ENCODE assay signal across 21 cellular contexts in the genomic region with DNA sequence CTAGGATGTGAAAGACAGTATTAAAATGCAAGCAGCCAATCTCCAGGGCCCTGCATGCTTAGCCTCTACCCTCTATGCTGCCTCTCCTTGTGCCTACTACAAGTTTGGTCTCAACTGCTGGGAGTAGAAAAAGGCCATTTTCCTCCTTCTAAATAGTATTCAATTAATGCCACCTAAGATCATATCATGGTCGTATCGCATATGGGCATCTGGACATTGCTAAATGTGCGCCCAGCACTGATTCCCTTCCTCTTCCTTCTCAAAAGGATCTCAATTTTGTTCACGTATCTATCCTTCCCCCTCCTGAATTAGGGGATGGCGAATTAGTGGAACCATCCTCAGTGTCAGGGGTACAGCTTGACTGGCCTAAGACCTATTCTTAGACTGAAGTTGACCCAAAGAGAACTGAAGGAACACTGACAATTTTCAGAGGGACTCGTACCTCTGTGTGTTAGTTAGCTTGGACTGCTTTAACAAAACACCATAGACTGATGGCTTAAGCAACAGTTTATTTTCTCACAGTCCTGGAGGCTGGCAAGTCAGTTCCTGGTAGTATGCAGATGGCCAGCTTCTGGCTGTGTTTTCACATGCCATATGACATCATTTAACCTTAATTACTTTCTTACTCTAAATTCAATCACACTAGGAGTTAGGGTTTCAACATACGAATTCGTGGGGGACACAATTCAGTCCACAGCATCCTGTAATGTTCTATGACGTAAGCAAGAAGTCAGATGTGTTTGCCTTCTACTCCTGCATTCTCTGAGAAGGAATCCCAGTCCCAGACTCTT. TPM values are rescaled to one million over a fixed set of nuclear protein-coding genes. Genes with fewer than 3 reads are reported as not detected.
A peak's percentile ranks its signal among the peaks of the same experiment; 100 is the strongest.
DNase-seq lines count a peak whose midpoint lies in the region; ATAC-seq, FAIRE-seq and TF ChIP-seq lines count a peak whose summit lies in the region.
"Had no signal": no experiment of that assay in that cellular context is flagged by ENCODE, and none has a peak within 500 bp of the region (broad histone marks: within the 10 kb centered on the region; RNA-seq: fewer than 3 reads in every experiment).

No MANE protein-coding gene starts in this region.

- no peak for TF ChIP-seq CTCF in A549 (IDR thresholded peaks at IDR 0.05)
- no peak for TF ChIP-seq CTCF in PC-3 (conservative IDR thresholded peaks at IDR 0.05; ENCODE audit: low read depth, low read length)
- no peak for TF ChIP-seq CTCF in fibroblast of mammary gland (conservative IDR thresholded peaks at IDR 0.05; ENCODE audit: control insufficient read depth, insufficient read depth, low read depth, low read length)
- TF ChIP-seq CTCF in brain microvascular endothelial cell (IDR thresholded peaks at IDR 0.05; ENCODE audit: low read depth, low read length, missing control alignments) = no peak

- H3K36me3 ChIP-seq in PC-3 (ENCODE audit: low read depth, low read length) = peaks cover 7% of the 10 kb centered on the region
- H3K36me3 ChIP-seq in brain microvascular endothelial cell (replicated peaks) = peaks cover 3% of the 10 kb centered on the region
- H3K36me3 ChIP-seq: colonic mucosa, upper lobe of right lung had no signal

- H3F3A ChIP-seq in PC-3 (ENCODE audit: low read length, unreplicated experiment) = no peaks in the 10 kb centered on the region

- TF ChIP-seq RAD21 in A549 (conservative IDR thresholded peaks at IDR 0.05 in 1 of 2, IDR thresholded peaks at IDR 0.05 in 1 of 2) = no peak

- FAIRE-seq in A549 (lab: Jason Lieb, UNC) = no peak
- FAIRE-seq: G401.6 had no signal

- TF ChIP-seq EP300 in A549 (IDR thresholded peaks at IDR 0.05) = no peak

- H3K4me2 ChIP-seq in A549 (peak overlapping the region; percentile 31; the same call in 1 of the 3 replicates), PC-3 (ENCODE audit: low read length) (no peak overlapping the region)

- DNase-seq in A549 (ENCODE audit: low read depth in 1 of 2, low spot score in 1 of 2) (no peak), DMS 273 (lab: John Stamatoyannopoulos, UW; ENCODE audit: unreplicated experiment) (peak; percentile 48), PC-3 (no peak), fibroblast of mammary gland (ENCODE audit: low read depth) (peak; percentile 76), DMS53 treated with DMSO at 0.1 percent for 48 hours (lab: John Stamatoyannopoulos, UW; ENCODE audit: unreplicated experiment) (no peak), brain microvascular endothelial cell (no peak), NCI-H748 (lab: John Stamatoyannopoulos, UW; ENCODE audit: unreplicated experiment) (no peak)
- DNase-seq in stimulated activated naive CD4-positive, alpha-beta T cell (lab: John Stamatoyannopoulos, UW) = no peak
- DNase-seq: activated CD4-positive, alpha-beta memory T cell treated with anti-CD3 and anti-CD28 coated beads for 36 hours; activated naive CD4-positive, alpha-beta T cell treated with anti-CD3 and anti-CD28 coated beads, Interleukin-2, amount 50 U/mL, for 16 hours; activated T-cell treated with anti-CD3 and anti-CD28 coated beads, Interleukin-2, amount 50 U/mL, for 4 hours; colonic mucosa; left ventricle myocardium inferior; NCI-H187 treated with DMSO at 0.1 percent for 48 hours; occipital lobe; right lobe of liver; stimulated activated CD4-positive, alpha-beta T cell treated with anti-CD3 and anti-CD28 coated beads, Interleukin-2, amount 100 ng/mL, for 24 hours; T-cell; upper lobe of right lung had no signal

- POLR2A ChIA-PET in A549 (lab: Yijun Ruan, JAX) = no interaction called here
- POLR2A ChIA-PET in PC-3 (lab: Charles Lee; ENCODE audit: unreplicated experiment) = no interaction called here

- ATAC-seq in A549 (no peak), PC-3 (peak; percentile 42; the same call in 1 of the 2 replicates)
- ATAC-seq: activated T-cell treated with anti-CD3 and anti-CD28 coated beads, Interleukin-2, amount 50 U/mL, for 4 hours; T-cell; upper lobe of right lung had no signal

- in situ Hi-C loops in brain microvascular endothelial cell (cut with HindIII; ENCODE audit: low pct_ligation_motif_present, low sequenced_read_pairs) = no loop called here

- no peak overlapping the region for H3K4me3 ChIP-seq in A549
- H3K4me3 ChIP-seq in PC-3 (ENCODE audit: low read length) = no peak overlapping the region
- no peak overlapping the region for H3K4me3 ChIP-seq in fibroblast of mammary gland (ENCODE audit: control insufficient read depth, low read depth, low read length)
- no peak overlapping the region for H3K4me3 ChIP-seq in brain microvascular endothelial cell (ENCODE audit: low read depth, low read length)
- H3K4me3 ChIP-seq: colonic mucosa, left ventricle myocardium inferior, right lobe of liver, upper lobe of right lung had no signal

- H3K27ac ChIP-seq in A549 = no peak overlapping the region
- no peak overlapping the region for H3K27ac ChIP-seq in PC-3 (ENCODE audit: low read length)
- no peak overlapping the region for H3K27ac ChIP-seq in brain microvascular endothelial cell
- H3K27ac ChIP-seq: colonic mucosa, left ventricle myocardium inferior, right lobe of liver, upper lobe of right lung, VCaP had no signal

- no peaks in the 10 kb centered on the region for H3K9me2 ChIP-seq in PC-3 (replicated peaks; ENCODE audit: low read length)

- BruUV-seq in PC-3 (replicated peaks; lab: Mats Ljungman, UMichigan) = no TSS peak

- intact Hi-C loops in PC-3 (cut with micrococcal nuclease) = no loop called here

- H3K9me3 ChIP-seq in A549 (no peaks in the 10 kb centered on the region), PC-3 (ENCODE audit: low read length) (no peaks in the 10 kb centered on the region)
- H3K9me3 ChIP-seq: colonic mucosa, left ventricle myocardium inferior, right lobe of liver, upper lobe of right lung had no signal

- peaks cover 35% of the 10 kb centered on the region for H3K4me1 ChIP-seq in A549
- H3K4me1 ChIP-seq in PC-3 (ENCODE audit: insufficient read depth, low read length) = peaks cover 23% of the 10 kb centered on the region

- H3K79me2 ChIP-seq in PC-3 (ENCODE audit: low read length) = peaks cover 49% of the 10 kb centered on the region

- TF ChIP-seq POLR2A in A549 (IDR thresholded peaks at IDR 0.05; ENCODE audit: low read length) = no peak

- no peaks in the 10 kb centered on the region for H4K20me1 ChIP-seq in PC-3 (ENCODE audit: low read length)

- no peak overlapping the region for H3K9ac ChIP-seq in PC-3 (ENCODE audit: low read length)

- H3K27me3 ChIP-seq in PC-3 (ENCODE audit: low read length) (no peaks in the 10 kb centered on the region), brain microvascular endothelial cell (replicated peaks) (no peaks in the 10 kb centered on the region)
- H3K27me3 ChIP-seq: colonic mucosa, right lobe of liver, upper lobe of right lung had no signal

- WGBS in A549 (ENCODE audit: missing lambda C conversion rate) = 76% methylated on average over 9 of the region's 9 CpGs

- H2AFZ ChIP-seq in PC-3 (ENCODE audit: low read length) = no peak overlapping the region

- CTCF ChIA-PET in A549 (lab: Yijun Ruan, JAX) = no interaction called here
- CTCF ChIA-PET in PC-3 (lab: Charles Lee) = no interaction called here

TF ChIP-seq in A549, 52 proteins besides CTCF, POLR2A, EP300 and RAD21 (continues in another document):
- TF ChIP-seq TP53 (CRISPR knock-in tag; IDR thresholded peaks at IDR 0.05) = no peak
- no peak for TF ChIP-seq ZFP36 (IDR thresholded peaks at IDR 0.05; ENCODE audit: borderline replicate concordance, partially characterized antibody)
- TF ChIP-seq ZNF302 (CRISPR knock-in tag; IDR thresholded peaks at IDR 0.05) = no peak
- TF ChIP-seq, protein P1, sequence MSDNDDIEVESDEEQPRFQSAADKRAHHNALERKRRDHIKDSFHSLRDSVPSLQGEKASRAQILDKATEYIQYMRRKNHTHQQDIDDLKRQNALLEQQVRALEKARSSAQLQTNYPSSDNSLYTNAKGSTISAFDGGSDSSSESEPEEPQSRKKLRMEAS (IDR thresholded peaks at IDR 0.05) = no peak
- no peak for TF ChIP-seq KDM5A (IDR thresholded peaks at IDR 0.05)
- no peak for TF ChIP-seq NPAS2 (CRISPR knock-in tag; IDR thresholded peaks at IDR 0.05; ENCODE audit: borderline replicate concordance)
- TF ChIP-seq BHLHE40 (IDR thresholded peaks at IDR 0.05; ENCODE audit: low read depth, low read length) = no peak
- TF ChIP-seq HOXA7 (CRISPR knock-in tag; IDR thresholded peaks at IDR 0.05) = no peak
- TF ChIP-seq, protein P2, sequence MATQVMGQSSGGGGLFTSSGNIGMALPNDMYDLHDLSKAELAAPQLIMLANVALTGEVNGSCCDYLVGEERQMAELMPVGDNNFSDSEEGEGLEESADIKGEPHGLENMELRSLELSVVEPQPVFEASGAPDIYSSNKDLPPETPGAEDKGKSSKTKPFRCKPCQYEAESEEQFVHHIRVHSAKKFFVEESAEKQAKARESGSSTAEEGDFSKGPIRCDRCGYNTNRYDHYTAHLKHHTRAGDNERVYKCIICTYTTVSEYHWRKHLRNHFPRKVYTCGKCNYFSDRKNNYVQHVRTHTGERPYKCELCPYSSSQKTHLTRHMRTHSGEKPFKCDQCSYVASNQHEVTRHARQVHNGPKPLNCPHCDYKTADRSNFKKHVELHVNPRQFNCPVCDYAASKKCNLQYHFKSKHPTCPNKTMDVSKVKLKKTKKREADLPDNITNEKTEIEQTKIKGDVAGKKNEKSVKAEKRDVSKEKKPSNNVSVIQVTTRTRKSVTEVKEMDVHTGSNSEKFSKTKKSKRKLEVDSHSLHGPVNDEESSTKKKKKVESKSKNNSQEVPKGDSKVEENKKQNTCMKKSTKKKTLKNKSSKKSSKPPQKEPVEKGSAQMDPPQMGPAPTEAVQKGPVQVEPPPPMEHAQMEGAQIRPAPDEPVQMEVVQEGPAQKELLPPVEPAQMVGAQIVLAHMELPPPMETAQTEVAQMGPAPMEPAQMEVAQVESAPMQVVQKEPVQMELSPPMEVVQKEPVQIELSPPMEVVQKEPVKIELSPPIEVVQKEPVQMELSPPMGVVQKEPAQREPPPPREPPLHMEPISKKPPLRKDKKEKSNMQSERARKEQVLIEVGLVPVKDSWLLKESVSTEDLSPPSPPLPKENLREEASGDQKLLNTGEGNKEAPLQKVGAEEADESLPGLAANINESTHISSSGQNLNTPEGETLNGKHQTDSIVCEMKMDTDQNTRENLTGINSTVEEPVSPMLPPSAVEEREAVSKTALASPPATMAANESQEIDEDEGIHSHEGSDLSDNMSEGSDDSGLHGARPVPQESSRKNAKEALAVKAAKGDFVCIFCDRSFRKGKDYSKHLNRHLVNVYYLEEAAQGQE (IDR thresholded peaks at IDR 0.05) = no peak
- no peak for TF ChIP-seq CHD4 (IDR thresholded peaks at IDR 0.05; ENCODE audit: borderline replicate concordance)
- no peak for TF ChIP-seq HOXB13 (CRISPR knock-in tag; IDR thresholded peaks at IDR 0.05; ENCODE audit: low read depth)

RNA-seq across cellular contexts. Expression of a gene that starts 8.5 kb away (rescaled TPM):
- polyA plus RNA-seq in A549 (2011; rRNA removed) = 16.7 and 21.1 TPM in 2 replicates
- 5.7 and 8.6 TPM in 2 replicates for polyA plus RNA-seq in A549 (2012; cell fraction: cytosol; rRNA removed)
- polyA plus RNA-seq in A549 (2012; cell fraction: nucleus; rRNA removed) = 6.0 and 6.7 TPM in 2 replicates
- polyA plus RNA-seq in A549 (2017; fragmentation: RNase III; extraction: RNeasy Plus Mini Kit Qiagen cat#74134 plus additional on column Dnase treatment) = 24.4 to 25.3 TPM (median 25.0 TPM) in 3 replicates
- polyA minus RNA-seq in A549 (2011; rRNA and poly(A)+ RNA removed) = 18.9 and 22.9 TPM in 2 replicates
- total RNA-seq in PC-3 (2014; rRNA removed) = 65.0 and 69.9 TPM in 2 replicates

Comparison
In these comparisons a context has a peak if more than half of its experiments do, and no peak if none do; other contexts are left out.
1. DNase-seq: peak in DMS 273 (single experiment) and fibroblast of mammary gland (single experiment); none in A549 (0 of 2), PC-3 (single experiment), DMS53 treated with DMSO at 0.1 percent for 48 hours (single experiment), brain microvascular endothelial cell (single experiment), NCI-H748 (single experiment) and stimulated activated naive CD4-positive, alpha-beta T cell (0 of 6).